8 cellular contexts compared by ENCODE assay signal in genomic region chr2:175168564-175168945, GRCh38. TPM values are rescaled to one million over a fixed set of nuclear protein-coding genes. Genes with fewer than 3 reads are reported as not detected.
DNase-seq lines count a peak whose midpoint lies in the region; ATAC-seq, FAIRE-seq and TF ChIP-seq lines count a peak whose summit lies in the region.

No MANE protein-coding gene starts in this region.

- H3K9me3 ChIP-seq in NT2/D1 (ENCODE audit: insufficient read depth, low read length): no peaks in the 10 kb centered on the region
- no peaks in the 10 kb centered on the region for H3K9me3 ChIP-seq in esophagus (ENCODE audit: control insufficient read depth in 2 of 2, insufficient read depth in 1 of 2, low read depth in 1 of 2, low read length in 1 of 2)
- H3K9me3 ChIP-seq in gastrocnemius medialis: no peaks in the 10 kb centered on the region

- in situ Hi-C loops in gastrocnemius medialis (cut with MboI; ENCODE audit: low sequenced_read_pairs in 4 of 4): loop anchor here in 2 of 4 donors (25.0 kb wide), 1 partner anchor 681 kb away; the partner anchor contains the start of gene GPR155 (in 2 of the 2)

- H3K9ac ChIP-seq in NT2/D1 (ENCODE audit: insufficient read length, low read depth): peak overlapping the region; percentile 90

- H3K27me3 ChIP-seq in NT2/D1 (ENCODE audit: insufficient read depth, insufficient read length) (no peaks in the 10 kb centered on the region), esophagus (ENCODE audit: control insufficient read depth in 1 of 2, insufficient read depth in 2 of 2, low read length in 2 of 2) (no peaks in the 10 kb centered on the region), gastrocnemius medialis (no peaks in the 10 kb centered on the region)

- H3K4me1 ChIP-seq in NT2/D1 (ENCODE audit: insufficient read depth, insufficient read length) (no peaks in the 10 kb centered on the region), esophagus (ENCODE audit: control insufficient read depth in 2 of 2, insufficient read depth in 2 of 2, low read length in 1 of 2) (no peaks in the 10 kb centered on the region), gastrocnemius medialis (peaks cover 14 to 18% of the 10 kb centered on the region in 2 donors)

- 1% methylated on average over 11 of the region's 11 CpGs for WGBS in esophagus, 2 donors

- peaks cover 10% of the 10 kb centered on the region for H3K36me3 ChIP-seq in NT2/D1 (ENCODE audit: insufficient read depth, insufficient read length, low read length)
- no peaks in the 10 kb centered on the region for H3K36me3 ChIP-seq in esophagus (ENCODE audit: control insufficient read depth in 2 of 2, insufficient read depth in 2 of 2, low read length in 1 of 2)
- no peaks in the 10 kb centered on the region for H3K36me3 ChIP-seq in gastrocnemius medialis

- ATAC-seq in GM18498 (IDR thresholded peaks at IDR 0.05; ENCODE audit: unreplicated experiment) (peak; percentile 33), gastrocnemius medialis (peak in 1 of 2 donors; percentile 11)

- peak; percentile 77 for TF ChIP-seq POLR2A in H54 (IDR thresholded peaks at IDR 0.05; ENCODE audit: low read depth, low read length)
- peak in 1 of 2 donors; percentile 5 for TF ChIP-seq POLR2A in gastrocnemius medialis (IDR thresholded peaks at IDR 0.05)

- no peak for TF ChIP-seq CTCF in gastrocnemius medialis (IDR thresholded peaks at IDR 0.05 in 4 of 5, conservative IDR thresholded peaks at IDR 0.05 in 1 of 5)

- H3K4me3 ChIP-seq in NT2/D1 (ENCODE audit: insufficient read length, low read depth) (peak overlapping the region; percentile 82), esophagus (ENCODE audit: low read depth in 1 of 2, low read length in 2 of 2) (peak overlapping the region; percentile 75 to 86), gastrocnemius medialis (peak overlapping the region; percentile 82 to 95 (median 94))

- H3K27ac ChIP-seq in esophagus (ENCODE audit: low read depth in 2 of 2, low read length in 1 of 2) (peak overlapping the region; percentile 90 to 94), gastrocnemius medialis (peak overlapping the region; percentile 94 to 98 (median 96))

- intact Hi-C loops in gastrocnemius medialis (cut with DNase I; ENCODE audit: low total_unique reads) (loop anchor here (1.0 to 10.0 kb wide), 4 partner anchors 13 to 766 kb away; partner anchors contain the start of genes ATP5MC3 and GPR155), posterior vena cava (cut with DNase I) (no loop called here)

- FAIRE-seq in H54 (lab: Jason Lieb, UNC): no peak

- DNase-seq in H54 (ENCODE audit: insufficient read length, low spot score): no peak
- DNase-seq in NT2/D1 (ENCODE audit: low read depth, low spot score): no peak
- no peak for DNase-seq in gastrocnemius medialis
- DNase-seq in NCI-H1105 (lab: John Stamatoyannopoulos, UW): no peak
- DNase-seq in posterior vena cava (ENCODE audit: low spot score): no peak
- no peak for DNase-seq in NCI-H748 treated with DMSO at 0.1 percent for 48 hours (lab: John Stamatoyannopoulos, UW)

RNA-seq across cellular contexts. Expression of gene ATF2, which starts 0.6 kb away (rescaled TPM):
- 1 to 10 TPM; 6.8 to 8.1 TPM for polyA plus RNA-seq in esophagus
- 10 to 100 TPM; 19.5 to 28.1 (median 20.9) TPM for total RNA-seq in gastrocnemius medialis
- total RNA-seq in posterior vena cava: 10 to 100 TPM; 49.6 to 53.4 TPM

RNA-seq across cellular contexts. Expression of gene ATP5MC3, which starts 13.0 kb away (rescaled TPM):
- polyA plus RNA-seq in esophagus: 100 to 1,000 TPM; 148 to 432 TPM
- total RNA-seq in gastrocnemius medialis: 100 to 1,000 TPM; 202 to 358 (median 221) TPM
- 100 to 1,000 TPM; 120 to 139 TPM for total RNA-seq in posterior vena cava
